22 cellular contexts compared by ENCODE assay signal in the genomic region with DNA sequence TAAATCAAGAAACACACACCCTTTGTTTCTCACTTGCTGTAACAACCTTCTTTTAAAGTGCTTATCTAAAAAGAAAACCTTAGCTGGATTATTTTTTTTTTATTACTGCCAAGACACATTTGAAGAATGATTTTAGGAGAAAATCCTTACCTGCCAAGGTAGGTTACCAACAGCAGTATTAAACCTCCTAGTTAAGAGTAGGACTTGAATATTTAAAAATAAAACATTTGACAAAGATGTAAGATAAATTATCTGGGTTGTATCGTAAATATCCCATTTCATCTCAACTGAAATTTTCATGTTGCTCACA.
DNase-seq lines count a peak whose midpoint lies in the region; ATAC-seq and TF ChIP-seq lines count a peak whose summit lies in the region.
"Had no signal": no experiment of that assay in that cellular context is flagged by ENCODE, and none has a peak within 500 bp of the region (broad histone marks: within the 10 kb centered on the region; RNA-seq: fewer than 3 reads in every experiment).

No MANE protein-coding gene starts in this region.

- H3K4me1 Mint-ChIP-seq in GM23338: peaks cover 19% of the 10 kb centered on the region
- H3K4me1 Mint-ChIP-seq: activated B cell treated with CpG ODN at 0.5 μM for 24 hours; stimulated activated naive CD8-positive, alpha-beta T cell treated with anti-CD3 and anti-CD28 coated beads, Interleukin-15, amount 100 ng/mL, for 72 hours had no signal

- H3K9me2 ChIP-seq in OCI-LY7 (ENCODE audit: insufficient read depth, low read length) (no peaks in the 10 kb centered on the region), GM23338 (ENCODE audit: insufficient read depth) (no peaks in the 10 kb centered on the region)

- H3K79me2 ChIP-seq in OCI-LY7 (ENCODE audit: insufficient read depth, low read depth, low read length) (no peaks in the 10 kb centered on the region), osteoblast (ENCODE audit: insufficient read depth, low read length) (no peaks in the 10 kb centered on the region), GM23338 (replicated peaks; ENCODE audit: insufficient read depth) (no peaks in the 10 kb centered on the region)

- H3K4me1 ChIP-seq in OCI-LY7 (ENCODE audit: insufficient read depth, low read length, poor library complexity, severe bottlenecking) (no peaks in the 10 kb centered on the region), endocrine pancreas (ENCODE audit: control insufficient read depth, insufficient read depth, low read length) (peaks cover 18% of the 10 kb centered on the region), osteoblast (ENCODE audit: insufficient read depth, low read length) (peaks cover 8% of the 10 kb centered on the region), GM23338 (ENCODE audit: insufficient read depth) (no peaks in the 10 kb centered on the region; the same call in 1 of the 2 replicates)

- no peaks in the 10 kb centered on the region for H3F3A ChIP-seq in GM23338 (replicated peaks; ENCODE audit: low read depth)

- H3K4me2 ChIP-seq in OCI-LY7 (ENCODE audit: low read length) (no peak overlapping the region), osteoblast (ENCODE audit: insufficient read depth, low read length) (peak overlapping the region; percentile 41), GM23338 (no peak overlapping the region)
- H3K4me2 ChIP-seq: BLaER1 treated with 17β-estradiol and CSF1 and Interleukin-3, amounts not matched to agents 10 nM and 100 nM had no signal

- H3K4me3 ChIP-seq in OCI-LY7 (ENCODE audit: low read depth, low read length, poor library complexity, severe bottlenecking) (no peak overlapping the region), endocrine pancreas (ENCODE audit: control insufficient read depth, insufficient read depth, low read length) (peak overlapping the region; percentile 38), osteoblast (ENCODE audit: insufficient read depth, low read length) (no peak overlapping the region), GM23338 (no peak overlapping the region)
- H3K4me3 ChIP-seq: BLaER1 treated with 17β-estradiol and CSF1 and Interleukin-3, amounts not matched to agents 10 nM and 100 nM; coronary artery; lower lobe of right lung; mucosa of descending colon; psoas muscle; upper lobe of left lung had no signal

- H4K20me1 ChIP-seq in OCI-LY7 (ENCODE audit: insufficient read depth, low read length) (no peaks in the 10 kb centered on the region), osteoblast (ENCODE audit: insufficient read depth, low read length) (peaks cover 51% of the 10 kb centered on the region), GM23338 (replicated peaks; ENCODE audit: insufficient read depth) (no peaks in the 10 kb centered on the region)
- H4K20me1 ChIP-seq: BLaER1 treated with 17β-estradiol and CSF1 and Interleukin-3, amounts not matched to agents 10 nM and 100 nM had no signal

- no peaks in the 10 kb centered on the region for H3K9me3 Mint-ChIP-seq in GM23338
- H3K9me3 Mint-ChIP-seq: activated B cell treated with CpG ODN at 0.5 μM for 24 hours; stimulated activated naive CD8-positive, alpha-beta T cell treated with anti-CD3 and anti-CD28 coated beads, Interleukin-15, amount 100 ng/mL, for 72 hours had no signal

- DNase-seq in OCI-LY7 (ENCODE audit: low spot score): no peak
- no peak for DNase-seq in osteoblast (ENCODE audit: insufficient read length, low spot score, missing footprints)
- DNase-seq in GM23338 (ENCODE audit: low spot score): no peak
- DNase-seq in DMS53 (lab: John Stamatoyannopoulos, UW): no peak
- DNase-seq in A172 (ENCODE audit: low spot score): no peak
- DNase-seq in NK-92 (lab: John Stamatoyannopoulos, UW; ENCODE audit: unreplicated experiment): no peak
- DNase-seq: activated B cell treated with CpG ODN at 0.5 μM for 24 hours; activated CD4-positive, alpha-beta T cell treated with anti-CD3 and anti-CD28 coated beads, Interleukin-2, amount 50 U/mL, for 4 hours; activated CD8-positive, alpha-beta memory T cell treated with anti-CD3 and anti-CD28 coated beads, Interleukin-2, amount 50 U/mL, for 4 hours; activated naive CD4-positive, alpha-beta T cell treated with anti-CD3 and anti-CD28 coated beads, Interleukin-2, amount 50 U/mL, for 16 hours; effector memory CD8-positive, alpha-beta T cell; kidney; lower lobe of right lung; NCI-H2029; psoas muscle; stimulated activated naive CD8-positive, alpha-beta T cell treated with anti-CD3 and anti-CD28 coated beads, Interleukin-15, amount 100 ng/mL, for 72 hours; upper lobe of left lung had no signal

- no peak overlapping the region for H3K27ac Mint-ChIP-seq in GM23338
- H3K27ac Mint-ChIP-seq: activated B cell treated with CpG ODN at 0.5 μM for 24 hours; effector memory CD8-positive, alpha-beta T cell; stimulated activated naive CD8-positive, alpha-beta T cell treated with anti-CD3 and anti-CD28 coated beads, Interleukin-15, amount 100 ng/mL, for 72 hours had no signal

- H3K4me3 Mint-ChIP-seq in GM23338: no peak overlapping the region
- H3K4me3 Mint-ChIP-seq: activated B cell treated with CpG ODN at 0.5 μM for 24 hours; effector memory CD8-positive, alpha-beta T cell; stimulated activated naive CD8-positive, alpha-beta T cell treated with anti-CD3 and anti-CD28 coated beads, Interleukin-15, amount 100 ng/mL, for 72 hours had no signal

- H3K27me3 Mint-ChIP-seq in GM23338 (ENCODE audit: insufficient read depth, low read depth, poor library complexity): peaks cover 3% of the 10 kb centered on the region
- H3K27me3 Mint-ChIP-seq: effector memory CD8-positive, alpha-beta T cell; stimulated activated naive CD8-positive, alpha-beta T cell treated with anti-CD3 and anti-CD28 coated beads, Interleukin-15, amount 100 ng/mL, for 72 hours had no signal

- POLR2A ChIA-PET in OCI-LY7 (lab: Charles Lee): no interaction called here

- H3K36me3 ChIP-seq in OCI-LY7 (ENCODE audit: insufficient read depth, low read length): no peaks in the 10 kb centered on the region
- no peaks in the 10 kb centered on the region for H3K36me3 ChIP-seq in endocrine pancreas (ENCODE audit: control insufficient read depth, insufficient read depth, low read length)
- H3K36me3 ChIP-seq in osteoblast (ENCODE audit: insufficient read depth, low read length): no peaks in the 10 kb centered on the region
- no peaks in the 10 kb centered on the region for H3K36me3 ChIP-seq in GM23338 (ENCODE audit: insufficient read depth)
- H3K36me3 ChIP-seq: BLaER1 treated with 17β-estradiol and CSF1 and Interleukin-3, amounts not matched to agents 10 nM and 100 nM; lower lobe of right lung; upper lobe of left lung had no signal

- H3K9me3 ChIP-seq in OCI-LY7 (ENCODE audit: low read length): no peaks in the 10 kb centered on the region
- H3K9me3 ChIP-seq in endocrine pancreas (ENCODE audit: control insufficient read depth, low read length): no peaks in the 10 kb centered on the region
- H3K9me3 ChIP-seq in osteoblast (ENCODE audit: low read depth, low read length): no peaks in the 10 kb centered on the region
- H3K9me3 ChIP-seq: BLaER1 treated with 17β-estradiol and CSF1 and Interleukin-3, amounts not matched to agents 10 nM and 100 nM; lower lobe of right lung; mucosa of descending colon; psoas muscle; upper lobe of left lung had no signal

- H3K27ac ChIP-seq in C4-2B (no peak overlapping the region), OCI-LY7 (ENCODE audit: low read depth, low read length, poor library complexity, severe bottlenecking) (no peak overlapping the region), osteoblast (ENCODE audit: low read depth, low read length) (no peak overlapping the region), GM23338 (ENCODE audit: low read depth) (no peak overlapping the region)
- H3K27ac ChIP-seq: BLaER1 treated with 17β-estradiol and CSF1 and Interleukin-3, amounts not matched to agents 10 nM and 100 nM; coronary artery; lower lobe of right lung; psoas muscle; upper lobe of left lung had no signal

- H2AFZ ChIP-seq in OCI-LY7 (ENCODE audit: low read length): no peak overlapping the region
- no peak overlapping the region for H2AFZ ChIP-seq in osteoblast (ENCODE audit: low read length)
- H2AFZ ChIP-seq in GM23338: no peak overlapping the region

- TF ChIP-seq CTCF in C4-2B (conservative IDR thresholded peaks at IDR 0.05) (peak; percentile 51), OCI-LY7 (conservative IDR thresholded peaks at IDR 0.05; ENCODE audit: low read length) (peak; percentile 44; the same call in 1 of the 2 replicates), osteoblast (IDR thresholded peaks at IDR 0.05; ENCODE audit: extremely low read depth, low read depth, low read length) (no peak), GM23338 (conservative IDR thresholded peaks at IDR 0.05; ENCODE audit: low read depth in 2 of 2) (no peak; a peak in 1 of 4 replicates)

- CTCF ChIA-PET in OCI-LY7 (lab: Charles Lee; ENCODE audit: unreplicated experiment): no interaction called here

- intact Hi-C loops in OCI-LY7 (cut with micrococcal nuclease; ENCODE audit: unreplicated experiment): loop anchor here (1.0 to 5.0 kb wide), 3 partner anchors 70 to 332 kb away; no protein-coding TSS in a partner anchor

- H3K27me3 ChIP-seq in endocrine pancreas (ENCODE audit: control insufficient read depth, insufficient read depth, low read length): no peaks in the 10 kb centered on the region
- H3K27me3 ChIP-seq in osteoblast (ENCODE audit: insufficient read depth, low read length): no peaks in the 10 kb centered on the region
- H3K27me3 ChIP-seq in GM23338 (ENCODE audit: insufficient read depth): no peaks in the 10 kb centered on the region
- H3K27me3 ChIP-seq: BLaER1 treated with 17β-estradiol and CSF1 and Interleukin-3, amounts not matched to agents 10 nM and 100 nM; upper lobe of left lung had no signal

- no peaks in the 10 kb centered on the region for H3K36me3 Mint-ChIP-seq in GM23338 (ENCODE audit: low read depth)

- no peak for ATAC-seq in GM23338
- ATAC-seq: effector memory CD8-positive, alpha-beta T cell; lower lobe of right lung; mucosa of descending colon; stimulated activated naive CD8-positive, alpha-beta T cell treated with anti-CD3 and anti-CD28 coated beads, Interleukin-15, amount 100 ng/mL, for 72 hours had no signal

- BruUV-seq in OCI-LY7 (replicated peaks; lab: Mats Ljungman, UMichigan): no TSS peak

- H3K9ac ChIP-seq in endocrine pancreas (ENCODE audit: control insufficient read depth, insufficient read depth, low read length): no peak overlapping the region
- H3K9ac ChIP-seq: BLaER1 treated with 17β-estradiol and CSF1 and Interleukin-3, amounts not matched to agents 10 nM and 100 nM had no signal

Comparison
In these comparisons a context has a peak if more than half of its experiments do, and no peak if none do; other contexts are left out.
1. CTCF ChIP-seq: peak in C4-2B (single experiment) and OCI-LY7 (single experiment); none in osteoblast (single experiment) and GM23338 (0 of 2).